1 cellular context compared by ENCODE assay signal in genomic region chr3:23567917-23568316, GRCh38.
TF ChIP-seq lines count a peak whose summit lies in the region.

No MANE protein-coding gene starts in this region.

TF ChIP-seq in GM23338, 12 proteins besides CTCF, POLR2A, EP300 and RAD21 (continued from another document):
- TF ChIP-seq, protein P1, sequence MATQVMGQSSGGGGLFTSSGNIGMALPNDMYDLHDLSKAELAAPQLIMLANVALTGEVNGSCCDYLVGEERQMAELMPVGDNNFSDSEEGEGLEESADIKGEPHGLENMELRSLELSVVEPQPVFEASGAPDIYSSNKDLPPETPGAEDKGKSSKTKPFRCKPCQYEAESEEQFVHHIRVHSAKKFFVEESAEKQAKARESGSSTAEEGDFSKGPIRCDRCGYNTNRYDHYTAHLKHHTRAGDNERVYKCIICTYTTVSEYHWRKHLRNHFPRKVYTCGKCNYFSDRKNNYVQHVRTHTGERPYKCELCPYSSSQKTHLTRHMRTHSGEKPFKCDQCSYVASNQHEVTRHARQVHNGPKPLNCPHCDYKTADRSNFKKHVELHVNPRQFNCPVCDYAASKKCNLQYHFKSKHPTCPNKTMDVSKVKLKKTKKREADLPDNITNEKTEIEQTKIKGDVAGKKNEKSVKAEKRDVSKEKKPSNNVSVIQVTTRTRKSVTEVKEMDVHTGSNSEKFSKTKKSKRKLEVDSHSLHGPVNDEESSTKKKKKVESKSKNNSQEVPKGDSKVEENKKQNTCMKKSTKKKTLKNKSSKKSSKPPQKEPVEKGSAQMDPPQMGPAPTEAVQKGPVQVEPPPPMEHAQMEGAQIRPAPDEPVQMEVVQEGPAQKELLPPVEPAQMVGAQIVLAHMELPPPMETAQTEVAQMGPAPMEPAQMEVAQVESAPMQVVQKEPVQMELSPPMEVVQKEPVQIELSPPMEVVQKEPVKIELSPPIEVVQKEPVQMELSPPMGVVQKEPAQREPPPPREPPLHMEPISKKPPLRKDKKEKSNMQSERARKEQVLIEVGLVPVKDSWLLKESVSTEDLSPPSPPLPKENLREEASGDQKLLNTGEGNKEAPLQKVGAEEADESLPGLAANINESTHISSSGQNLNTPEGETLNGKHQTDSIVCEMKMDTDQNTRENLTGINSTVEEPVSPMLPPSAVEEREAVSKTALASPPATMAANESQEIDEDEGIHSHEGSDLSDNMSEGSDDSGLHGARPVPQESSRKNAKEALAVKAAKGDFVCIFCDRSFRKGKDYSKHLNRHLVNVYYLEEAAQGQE (IDR thresholded peaks at IDR 0.05; ENCODE audit: unreplicated experiment), result no peak
- TF ChIP-seq EZH2phosphoT487 (IDR thresholded peaks at IDR 0.05; ENCODE audit: unreplicated experiment) (no peak), JUNB (IDR thresholded peaks at IDR 0.05; ENCODE audit: unreplicated experiment) (no peak)
